In the genomic region with DNA sequence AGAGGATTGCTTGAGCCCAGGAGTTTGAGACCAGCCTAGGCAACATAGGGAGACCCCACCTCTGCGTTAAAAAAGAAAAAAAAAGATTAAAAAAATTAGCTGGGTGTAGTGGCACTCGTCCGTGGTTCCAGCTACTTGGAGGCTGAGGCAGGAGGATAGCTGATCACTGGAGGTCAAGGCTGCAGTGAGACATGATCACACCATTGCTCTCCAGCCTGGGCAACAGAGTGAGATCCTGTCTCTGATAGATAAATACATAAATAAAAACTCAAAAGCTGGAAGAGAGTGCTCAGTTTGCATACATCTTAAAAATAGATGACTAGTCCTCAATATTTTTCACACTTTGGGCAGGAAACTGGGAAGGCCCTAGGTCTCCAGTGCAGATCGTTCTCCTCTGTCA, we compare ENCODE assay signal across 14 cellular contexts. TPM values are rescaled to one million over a fixed set of nuclear protein-coding genes. Genes with fewer than 3 reads are reported as not detected.
A peak's percentile ranks its signal among the peaks of the same experiment; 100 is the strongest.
DNase-seq lines count a peak whose midpoint lies in the region; ATAC-seq and TF ChIP-seq lines count a peak whose summit lies in the region.
"Had no signal": no experiment of that assay in that cellular context is flagged by ENCODE, and none has a peak within 500 bp of the region (broad histone marks: within the 10 kb centered on the region; RNA-seq: fewer than 3 reads in every experiment).

No MANE protein-coding gene starts in this region.

- intact Hi-C loops in gastrocnemius medialis (cut with DNase I; ENCODE audit: low total_unique reads) = no loop called here
- intact Hi-C loops in testis (cut with DNase I; ENCODE audit: low total_unique reads) = no loop called here

- CTCF ChIA-PET in activated CD8-positive, alpha-beta memory T cell treated with anti-CD3 and anti-CD28 coated beads, Interleukin-2, amount 10 ng/mL, durations not matched to agents 7 days and 5 days (lab: Charles Lee) = interaction anchor here (0.7 to 1.3 kb wide), 4 partner anchors 12 to 53 kb away, joined by 3 read pairs; no protein-coding TSS in a partner anchor

- in situ Hi-C loops in gastrocnemius medialis (cut with MboI; ENCODE audit: low sequenced_read_pairs in 4 of 4) = no loop called here

- no peaks in the 10 kb centered on the region for H3K27me3 Mint-ChIP-seq in activated CD8-positive, alpha-beta memory T cell treated with anti-CD3 and anti-CD28 coated beads, Interleukin-2, amount 10 ng/mL, durations not matched to agents 7 days and 5 days
- no peaks in the 10 kb centered on the region for H3K27me3 Mint-ChIP-seq in central memory CD8-positive, alpha-beta T cell
- H3K27me3 Mint-ChIP-seq: brain had no signal

- no peak for DNase-seq in activated CD8-positive, alpha-beta memory T cell treated with anti-CD3 and anti-CD28 coated beads, Interleukin-2, amount 10 ng/mL, durations not matched to agents 7 days and 5 days
- no peak for DNase-seq in activated CD8-positive, alpha-beta memory T cell treated with anti-CD3 and anti-CD28 coated beads, Interleukin-2, amount 50 U/mL, for 48 hours
- DNase-seq in SJCRH30 (no peak), gastrocnemius medialis (no peak), testis (no peak)
- no peak for DNase-seq in central memory CD8-positive, alpha-beta T cell (ENCODE audit: low spot score in 2 of 2)
- DNase-seq: effector CD4-positive, alpha-beta T cell; MG63; NCI-H2081 treated with DMSO at 0.1 percent for 48 hours; Peyer's patch had no signal

- H3K27ac ChIP-seq in SJCRH30 = peak overlapping the region; percentile 91
- H3K27ac ChIP-seq in gastrocnemius medialis = peak overlapping the region; percentile 60 to 78 (median 74)
- no peak overlapping the region for H3K27ac ChIP-seq in testis

- no peaks in the 10 kb centered on the region for H3K9me3 Mint-ChIP-seq in activated CD8-positive, alpha-beta memory T cell treated with anti-CD3 and anti-CD28 coated beads, Interleukin-2, amount 10 ng/mL, durations not matched to agents 7 days and 5 days (ENCODE audit: low read depth)
- H3K9me3 Mint-ChIP-seq in central memory CD8-positive, alpha-beta T cell = no peaks in the 10 kb centered on the region

- H3K4me3 ChIP-seq in SJCRH30 (no peak overlapping the region), gastrocnemius medialis (no peak overlapping the region), testis (no peak overlapping the region)
- H3K4me3 ChIP-seq: MG63, Peyer's patch, thoracic aorta had no signal

- H3K36me3 ChIP-seq in SJCRH30 = 0 out of 2 replicates have a peak, but pooled peaks cover 2% of the 10 kb centered on the region
- H3K36me3 ChIP-seq in gastrocnemius medialis = no peaks in the 10 kb centered on the region
- H3K36me3 ChIP-seq in testis (ENCODE audit: low read depth, missing control alignments) = no peaks in the 10 kb centered on the region
- H3K36me3 ChIP-seq: MG63, Peyer's patch, thoracic aorta had no signal

- H3K4me3 Mint-ChIP-seq in activated CD8-positive, alpha-beta memory T cell treated with anti-CD3 and anti-CD28 coated beads, Interleukin-2, amount 10 ng/mL, durations not matched to agents 7 days and 5 days = no peak overlapping the region
- H3K4me3 Mint-ChIP-seq in central memory CD8-positive, alpha-beta T cell = peak overlapping the region; percentile 75
- H3K4me3 Mint-ChIP-seq: brain had no signal

- TF ChIP-seq POLR2A in gastrocnemius medialis (IDR thresholded peaks at IDR 0.05) (no peak), testis (IDR thresholded peaks at IDR 0.05) (no peak)

- no peak for ATAC-seq in activated CD8-positive, alpha-beta memory T cell treated with anti-CD3 and anti-CD28 coated beads, Interleukin-2, amount 10 ng/mL, durations not matched to agents 7 days and 5 days
- no peak for ATAC-seq in central memory CD8-positive, alpha-beta T cell (replicated peaks; ENCODE audit: extremely low read depth, poor library complexity, severe bottlenecking)
- ATAC-seq in gastrocnemius medialis (no peak), GM18498 (IDR thresholded peaks at IDR 0.05; ENCODE audit: unreplicated experiment) (no peak), GM21515 (IDR thresholded peaks at IDR 0.05; ENCODE audit: unreplicated experiment) (no peak)

- H3K27me3 ChIP-seq in SJCRH30 (no peaks in the 10 kb centered on the region), gastrocnemius medialis (no peaks in the 10 kb centered on the region), testis (no peaks in the 10 kb centered on the region)
- H3K27me3 ChIP-seq: MG63, Peyer's patch had no signal

- H3K27ac Mint-ChIP-seq in activated CD8-positive, alpha-beta memory T cell treated with anti-CD3 and anti-CD28 coated beads, Interleukin-2, amount 10 ng/mL, durations not matched to agents 7 days and 5 days = peak overlapping the region; percentile 93
- H3K27ac Mint-ChIP-seq in central memory CD8-positive, alpha-beta T cell (ENCODE audit: low read depth) = peak overlapping the region; percentile 84

- WGBS in testis, 2 donors = 81 to 96% methylated on average over 4 of the region's 4 CpGs

- TF ChIP-seq CTCF in gastrocnemius medialis (IDR thresholded peaks at IDR 0.05 in 4 of 5, conservative IDR thresholded peaks at IDR 0.05 in 1 of 5) = no peak
- TF ChIP-seq CTCF in testis (IDR thresholded peaks at IDR 0.05) = no peak

- H3K9me3 ChIP-seq in SJCRH30 (replicated peaks) (no peaks in the 10 kb centered on the region), gastrocnemius medialis (no peaks in the 10 kb centered on the region), testis (no peaks in the 10 kb centered on the region)
- H3K9me3 ChIP-seq: MG63, Peyer's patch, thoracic aorta had no signal

- peaks cover 77% of the 10 kb centered on the region for H3K4me1 Mint-ChIP-seq in activated CD8-positive, alpha-beta memory T cell treated with anti-CD3 and anti-CD28 coated beads, Interleukin-2, amount 10 ng/mL, durations not matched to agents 7 days and 5 days
- peaks cover 86% of the 10 kb centered on the region for H3K4me1 Mint-ChIP-seq in central memory CD8-positive, alpha-beta T cell

- H3K36me3 Mint-ChIP-seq in activated CD8-positive, alpha-beta memory T cell treated with anti-CD3 and anti-CD28 coated beads, Interleukin-2, amount 10 ng/mL, durations not matched to agents 7 days and 5 days = peaks cover 13% of the 10 kb centered on the region
- H3K36me3 Mint-ChIP-seq in central memory CD8-positive, alpha-beta T cell (ENCODE audit: insufficient read depth) = peaks cover 16% of the 10 kb centered on the region

- peaks cover 68% of the 10 kb centered on the region for H3K4me1 ChIP-seq in SJCRH30
- peaks cover 53 to 59% of the 10 kb centered on the region in 2 donors for H3K4me1 ChIP-seq in gastrocnemius medialis
- no peaks in the 10 kb centered on the region for H3K4me1 ChIP-seq in testis

RNA-seq across cellular contexts. Expression of a gene that starts 54.1 kb away (rescaled TPM):
- total RNA-seq in activated CD8-positive, alpha-beta memory T cell treated with anti-CD3 and anti-CD28 coated beads, Interleukin-2, amount 10 ng/mL, durations not matched to agents 7 days and 5 days = 10 to 100 TPM; 29.2 to 34.0 TPM
- 55.0 and 61.3 TPM in 2 replicates for total RNA-seq in SJCRH30 (2014; rRNA removed; shearing (Covaris generic))
- total RNA-seq in gastrocnemius medialis (10 to 100 TPM in 1 of 4 donors, 1 to 10 TPM in 3; 4.6 to 21.4 (median 9.5) TPM), testis (10 to 100 TPM; 12.6 to 15.0 TPM)
- 9.1 TPM for polyA plus RNA-seq in testis (ENCODE audit: insufficient read depth, low read depth, low replicate concordance)

Comparison
In these comparisons a context has a peak if more than half of its experiments do, and no peak if none do; other contexts are left out.
1. H3K27ac ChIP-seq: peak in SJCRH30 (single experiment) and gastrocnemius medialis (4 of 4); none in testis (0 of 2).